Comparison of ENCODE assay signal across 21 cellular contexts in genomic region chr10:83050815-83051214, GRCh38.
"Had no signal": no experiment of that assay in that cellular context is flagged by ENCODE, and none has a peak within 500 bp of the region (broad histone marks: within the 10 kb centered on the region; RNA-seq: fewer than 3 reads in every experiment).

No MANE protein-coding gene starts in this region.

- H3K9me3 ChIP-seq: breast epithelium, left lung, sigmoid colon, uterus had no signal

- H3K36me3 ChIP-seq: breast epithelium, left lung, sigmoid colon, uterus had no signal

- H3K27ac ChIP-seq: breast epithelium, coronary artery, left lung, sigmoid colon, uterus had no signal

- H3K27me3 ChIP-seq: breast epithelium, left lung, sigmoid colon, uterus had no signal

- H3K4me1 Mint-ChIP-seq: activated naive CD8-positive, alpha-beta T cell treated with anti-CD3 and anti-CD28 coated beads, Interleukin-2, amount 10 ng/mL, durations not matched to agents 7 days and 5 days; natural killer cell; stimulated activated naive B cell treated with anti-CD40 and anti-IgM and Interleukin-4, amounts not matched to agents 10 μg/mL and 1 μg/mL and 100 μg/mL, for 72 hours had no signal

- H3K9me3 Mint-ChIP-seq: activated naive CD8-positive, alpha-beta T cell treated with anti-CD3 and anti-CD28 coated beads, Interleukin-2, amount 10 ng/mL, durations not matched to agents 7 days and 5 days; activated T-cell treated with anti-CD3 and anti-CD28 coated beads, Interleukin-2, amount 50 U/mL, for 72 hours; stimulated activated naive B cell treated with anti-CD40 and anti-IgM and Interleukin-4, amounts not matched to agents 10 μg/mL and 1 μg/mL and 100 μg/mL, for 72 hours had no signal

- H3K36me3 Mint-ChIP-seq: activated CD4-positive, alpha-beta memory T cell treated with anti-CD3 and anti-CD28 coated beads for 36 hours; activated naive CD8-positive, alpha-beta T cell treated with anti-CD3 and anti-CD28 coated beads, Interleukin-2, amount 10 ng/mL, durations not matched to agents 7 days and 5 days; natural killer cell; stimulated activated naive B cell treated with anti-CD40 and anti-IgM and Interleukin-4, amounts not matched to agents 10 μg/mL and 1 μg/mL and 100 μg/mL, for 72 hours had no signal

- H3K27me3 Mint-ChIP-seq: activated CD4-positive, alpha-beta memory T cell treated with anti-CD3 and anti-CD28 coated beads for 36 hours; activated naive CD8-positive, alpha-beta T cell treated with anti-CD3 and anti-CD28 coated beads, Interleukin-2, amount 10 ng/mL, durations not matched to agents 7 days and 5 days; progenitor cell of endocrine pancreas; stimulated activated naive B cell treated with anti-CD40 and anti-IgM and Interleukin-4, amounts not matched to agents 10 μg/mL and 1 μg/mL and 100 μg/mL, for 72 hours had no signal

- DNase-seq: activated CD4-positive, alpha-beta memory T cell treated with anti-CD3 and anti-CD28 coated beads for 36 hours; activated CD4-positive, alpha-beta T cell treated with anti-CD3 and anti-CD28 coated beads for 48 hours; activated effector memory CD4-positive, alpha-beta T cell treated with Interleukin-2 at 50 U/mL for 16 hours; activated naive CD4-positive, alpha-beta T cell treated with anti-CD3 and anti-CD28 coated beads for 36 hours; activated naive CD8-positive, alpha-beta T cell treated with anti-CD3 and anti-CD28 coated beads, Interleukin-2, amount 10 ng/mL, durations not matched to agents 7 days and 5 days; activated T-cell treated with anti-CD3 and anti-CD28 coated beads, Interleukin-2, amount 50 U/mL, for 72 hours; amniotic stem cell; left lung; natural killer cell; retina; sigmoid colon; stimulated activated CD4-positive, alpha-beta T cell treated with anti-CD3 and anti-CD28 coated beads, Interleukin-2, amount 100 ng/mL, for 48 hours; stimulated activated CD8-positive, alpha-beta memory T cell treated with anti-CD3 and anti-CD28 coated beads, Interleukin-4, amount 100 ng/mL, for 48 hours; stimulated activated naive B cell treated with anti-CD40 and anti-IgM and Interleukin-4, amounts not matched to agents 10 μg/mL and 1 μg/mL and 100 μg/mL, for 72 hours; T1000; trophoblast cell; uterus had no signal

- H3K4me3 ChIP-seq: breast epithelium, coronary artery, left lung, lung, sigmoid colon, uterus had no signal

- H3K4me1 ChIP-seq: breast epithelium, left lung, sigmoid colon, uterus had no signal

- H3K27ac Mint-ChIP-seq: activated CD4-positive, alpha-beta memory T cell treated with anti-CD3 and anti-CD28 coated beads for 36 hours; activated naive CD4-positive, alpha-beta T cell treated with anti-CD3 and anti-CD28 coated beads for 36 hours; activated naive CD8-positive, alpha-beta T cell treated with anti-CD3 and anti-CD28 coated beads, Interleukin-2, amount 10 ng/mL, durations not matched to agents 7 days and 5 days; activated T-cell treated with anti-CD3 and anti-CD28 coated beads, Interleukin-2, amount 50 U/mL, for 72 hours; natural killer cell; progenitor cell of endocrine pancreas; stimulated activated naive B cell treated with anti-CD40 and anti-IgM and Interleukin-4, amounts not matched to agents 10 μg/mL and 1 μg/mL and 100 μg/mL, for 72 hours had no signal

- H3K4me3 Mint-ChIP-seq: activated CD4-positive, alpha-beta memory T cell treated with anti-CD3 and anti-CD28 coated beads for 36 hours; activated naive CD4-positive, alpha-beta T cell treated with anti-CD3 and anti-CD28 coated beads for 36 hours; activated naive CD8-positive, alpha-beta T cell treated with anti-CD3 and anti-CD28 coated beads, Interleukin-2, amount 10 ng/mL, durations not matched to agents 7 days and 5 days; activated T-cell treated with anti-CD3 and anti-CD28 coated beads, Interleukin-2, amount 50 U/mL, for 72 hours; natural killer cell; stimulated activated naive B cell treated with anti-CD40 and anti-IgM and Interleukin-4, amounts not matched to agents 10 μg/mL and 1 μg/mL and 100 μg/mL, for 72 hours had no signal
